ENCODE assay signal across 18 cellular contexts in genomic region chr3:13425692-13426091, GRCh38.
"Had no signal": no experiment of that assay in that cellular context is flagged by ENCODE, and none has a peak within 500 bp of the region (broad histone marks: within the 10 kb centered on the region; RNA-seq: fewer than 3 reads in every experiment).

No MANE protein-coding gene starts in this region.

- H3K27ac ChIP-seq: left lung, pancreas, transverse colon had no signal

- H3K27ac Mint-ChIP-seq: activated naive CD8-positive, alpha-beta T cell treated with anti-CD3 and anti-CD28 coated beads for 36 hours; natural killer cell treated with Interleukin-12 subunit alpha and Interleukin-12 subunit beta and Interleukin-15 and Interleukin-18, amount 100 ng/mL, for 72 hours had no signal

- DNase-seq: activated CD4-positive, alpha-beta T cell treated with anti-CD3 and anti-CD28 coated beads, Interleukin-2, amount 50 U/mL, for 1 hour; activated gamma-delta T cell; activated naive CD8-positive, alpha-beta T cell treated with anti-CD3 and anti-CD28 coated beads for 36 hours; central memory CD4-positive, alpha-beta T cell; effector memory CD8-positive, alpha-beta T cell; foreskin melanocyte; glutamatergic neuron; hippocampal formation; kidney glomerular epithelial cell; left lung; pancreas; right cardiac atrium; stimulated activated CD4-positive, alpha-beta T cell treated with anti-CD3 and anti-CD28 coated beads, Interleukin-1b, Interleukin-23, amount 100 ng/mL, for 48 hours; transverse colon had no signal

- H3K27me3 Mint-ChIP-seq: effector memory CD8-positive, alpha-beta T cell; natural killer cell treated with Interleukin-12 subunit alpha and Interleukin-12 subunit beta and Interleukin-15 and Interleukin-18, amount 100 ng/mL, for 72 hours had no signal

- ATAC-seq: activated CD4-positive, CD25-positive, alpha-beta regulatory T cell treated with anti-CD3 and anti-CD28 coated beads, Interleukin-2, amount 50 U/mL, for 24 hours; effector memory CD8-positive, alpha-beta T cell; esophagus mucosa; left lung; natural killer cell treated with Interleukin-12 subunit alpha and Interleukin-12 subunit beta and Interleukin-15 and Interleukin-18, amount 100 ng/mL, for 72 hours; pancreas; right cardiac atrium had no signal

- H3K4me3 Mint-ChIP-seq: activated naive CD8-positive, alpha-beta T cell treated with anti-CD3 and anti-CD28 coated beads for 36 hours; effector memory CD8-positive, alpha-beta T cell; natural killer cell treated with Interleukin-12 subunit alpha and Interleukin-12 subunit beta and Interleukin-15 and Interleukin-18, amount 100 ng/mL, for 72 hours had no signal

- H3K9me3 ChIP-seq: left lung, pancreas, transverse colon had no signal

- H3K36me3 Mint-ChIP-seq: natural killer cell treated with Interleukin-12 subunit alpha and Interleukin-12 subunit beta and Interleukin-15 and Interleukin-18, amount 100 ng/mL, for 72 hours had no signal

- H3K4me3 ChIP-seq: left lung, lung, pancreas, transverse colon had no signal

- H3K9me3 Mint-ChIP-seq: effector memory CD8-positive, alpha-beta T cell; natural killer cell treated with Interleukin-12 subunit alpha and Interleukin-12 subunit beta and Interleukin-15 and Interleukin-18, amount 100 ng/mL, for 72 hours had no signal

- H3K36me3 ChIP-seq: left lung, pancreas, transverse colon had no signal

- H3K27me3 ChIP-seq: left lung, pancreas, transverse colon had no signal

- H3K4me1 ChIP-seq: pancreas had no signal
